Comparison of ENCODE assay signal across 8 cellular contexts in the genomic region with DNA sequence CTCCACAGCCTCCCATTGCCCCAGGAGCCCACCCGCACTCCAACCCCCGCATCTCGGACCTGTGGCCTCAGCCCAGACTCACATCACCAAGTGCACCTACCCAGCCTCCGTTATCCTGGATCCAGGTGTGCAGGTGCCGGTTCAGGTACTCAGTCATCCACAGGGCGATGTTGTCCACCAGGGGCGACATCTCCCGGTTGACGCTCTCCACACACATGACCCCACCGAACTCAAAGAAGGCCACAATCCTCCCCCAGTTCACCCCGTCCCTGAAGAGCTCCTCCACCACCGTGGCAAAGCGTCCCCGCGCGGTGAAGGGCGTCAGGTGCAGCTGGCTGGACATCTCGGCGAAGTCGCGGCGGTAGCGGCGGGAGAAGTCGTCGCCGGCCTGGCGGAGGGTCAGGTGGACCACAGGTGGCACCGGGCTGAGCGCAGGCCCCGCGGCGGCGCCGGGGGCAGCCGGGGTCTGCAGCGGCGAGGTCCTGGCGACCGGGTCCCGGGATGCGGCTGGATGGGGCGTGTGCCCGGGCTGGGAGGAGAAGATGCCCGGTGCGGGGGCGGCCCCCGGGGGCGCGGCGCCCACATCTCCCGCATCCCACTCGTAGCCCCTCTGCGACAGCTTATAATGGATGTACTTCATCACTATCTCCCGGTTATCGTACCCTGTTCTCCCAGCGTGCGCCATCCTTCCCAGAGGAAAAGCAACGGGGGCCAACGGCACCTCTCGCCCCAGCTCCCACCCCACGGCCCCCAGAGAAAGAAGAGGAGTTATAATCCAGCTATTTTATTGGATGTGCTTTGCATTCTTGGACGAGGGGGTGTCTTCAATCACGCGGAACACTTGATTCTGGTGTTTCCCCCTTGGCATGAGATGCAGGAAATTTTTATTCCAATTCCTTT. TPM values are rescaled to one million over a fixed set of nuclear protein-coding genes. Genes with fewer than 3 reads are reported as not detected.
DNase-seq lines count a peak whose midpoint lies in the region; ATAC-seq, FAIRE-seq and TF ChIP-seq lines count a peak whose summit lies in the region.

No MANE protein-coding gene starts in this region.

- BruUV-seq in endothelial cell of umbilical vein (replicated peaks; lab: Mats Ljungman, UMichigan): no TSS peak

- CTCF ChIA-PET in endothelial cell of umbilical vein (lab: Charles Lee): interaction anchor here (0.6 to 3.9 kb wide), 8 partner anchors 11 to 301 kb away, joined by 3 to 30 read pairs (median 6); no protein-coding TSS in a partner anchor

- peaks cover 25% of the 10 kb centered on the region for H3K4me1 ChIP-seq in endothelial cell of umbilical vein (ENCODE audit: control insufficient read depth, extremely low read depth, insufficient read depth, low read length)

- peak; percentile 23 to 53 for TF ChIP-seq CTCF in endothelial cell of umbilical vein (IDR thresholded peaks at IDR 0.05; ENCODE audit: extremely low read depth in 1 of 2, insufficient read depth in 1 of 2, low read depth in 1 of 2, low read length in 2 of 2)

- H3K9me3 ChIP-seq in endothelial cell of umbilical vein (replicated peaks; ENCODE audit: control insufficient read depth, insufficient read depth, low read length): no peaks in the 10 kb centered on the region

- H4K20me1 ChIP-seq in endothelial cell of umbilical vein (replicated peaks; ENCODE audit: control insufficient read depth, extremely low read depth, insufficient read depth, low read length): no peaks in the 10 kb centered on the region

- peak overlapping the region; percentile 19 for H2AFZ ChIP-seq in endothelial cell of umbilical vein (ENCODE audit: low read depth, low read length)

- dilution Hi-C loops in endothelial cell of umbilical vein (cut with MboI; ENCODE audit: extremely low pct_ligation_motif_present, low sequenced_read_pairs): no loop called here

- H3K4me1 Mint-ChIP-seq in naive B cell: peaks cover 65 to 75% (median 71%) of the 10 kb centered on the region in 3 donors
- H3K4me1 Mint-ChIP-seq in stimulated activated memory B cell treated with anti-CD40 and anti-IgM and Interleukin-4, amounts not matched to agents 10 μg/mL and 1 μg/mL and 100 μg/mL, for 72 hours: peaks cover 59% of the 10 kb centered on the region

- H3K4me3 ChIP-seq in endothelial cell of umbilical vein (replicated peaks in 1 of 3; ENCODE audit: insufficient read depth in 1 of 3, low read depth in 1 of 3, low read length in 3 of 3): peak overlapping the region; percentile 21 to 84 (median 54)

- no peaks in the 10 kb centered on the region for H3K36me3 ChIP-seq in endothelial cell of umbilical vein (ENCODE audit: control insufficient read depth in 2 of 2, extremely low read depth in 1 of 2, insufficient read depth in 2 of 2, low read length in 2 of 2)

- no peaks in the 10 kb centered on the region for H3K79me2 ChIP-seq in endothelial cell of umbilical vein (ENCODE audit: control insufficient read depth, insufficient read depth, low read length)

- POLR2A ChIA-PET in endothelial cell of umbilical vein (lab: Charles Lee): no interaction called here

- intact Hi-C loops in endothelial cell of umbilical vein (cut with micrococcal nuclease): loop anchor here (2.0 to 10.0 kb wide), 2 partner anchors 79 to 723 kb away; no protein-coding TSS in a partner anchor

- peak overlapping the region; percentile 93 for H3K4me2 ChIP-seq in endothelial cell of umbilical vein (ENCODE audit: insufficient read depth, low read length)

- FAIRE-seq in endothelial cell of umbilical vein (lab: Jason Lieb, UNC): no peak

- H3K27ac Mint-ChIP-seq in naive B cell: peak overlapping the region; percentile 97 to 99 (median 98)
- H3K27ac Mint-ChIP-seq in stimulated activated memory B cell treated with anti-CD40 and anti-IgM and Interleukin-4, amounts not matched to agents 10 μg/mL and 1 μg/mL and 100 μg/mL, for 72 hours: peak overlapping the region; percentile 92

- no peaks in the 10 kb centered on the region for H3K9me1 ChIP-seq in endothelial cell of umbilical vein (replicated peaks; ENCODE audit: control insufficient read depth, extremely low read depth, insufficient read depth, low read length)

- no peak for TF ChIP-seq POLR2A in endothelial cell of umbilical vein (IDR thresholded peaks at IDR 0.05; ENCODE audit: low read depth, low read length)

- no peaks in the 10 kb centered on the region for H3K27me3 Mint-ChIP-seq in naive B cell
- H3K27me3 Mint-ChIP-seq in stimulated activated memory B cell treated with anti-CD40 and anti-IgM and Interleukin-4, amounts not matched to agents 10 μg/mL and 1 μg/mL and 100 μg/mL, for 72 hours: no peaks in the 10 kb centered on the region

- H3K9me3 Mint-ChIP-seq in naive B cell: no peaks in the 10 kb centered on the region
- no peaks in the 10 kb centered on the region for H3K9me3 Mint-ChIP-seq in stimulated activated memory B cell treated with anti-CD40 and anti-IgM and Interleukin-4, amounts not matched to agents 10 μg/mL and 1 μg/mL and 100 μg/mL, for 72 hours

- peaks cover 0 to 7% of the 10 kb centered on the region in 2 donors for H3K36me3 Mint-ChIP-seq in naive B cell
- H3K36me3 Mint-ChIP-seq in stimulated activated memory B cell treated with anti-CD40 and anti-IgM and Interleukin-4, amounts not matched to agents 10 μg/mL and 1 μg/mL and 100 μg/mL, for 72 hours: peaks cover 57% of the 10 kb centered on the region

- H3K9ac ChIP-seq in endothelial cell of umbilical vein (replicated peaks; ENCODE audit: extremely low read depth, insufficient read depth, low read length): no peak overlapping the region

- peaks cover 0 to 9% of the 10 kb centered on the region in 2 experiments for H3K27me3 ChIP-seq in endothelial cell of umbilical vein (ENCODE audit: control insufficient read depth in 2 of 2, insufficient read depth in 2 of 2, low read length in 2 of 2)

- H3K27ac ChIP-seq in endothelial cell of umbilical vein (ENCODE audit: insufficient read depth, low read depth, low read length): no peak overlapping the region

- ATAC-seq in HG02938 (IDR thresholded peaks at IDR 0.05; ENCODE audit: unreplicated experiment): peak; percentile 51
- peak; percentile 46 to 48 for ATAC-seq in naive B cell (ENCODE audit: low read depth in 2 of 2)
- ATAC-seq in stimulated activated memory B cell treated with anti-CD40 and anti-IgM and Interleukin-4, amounts not matched to agents 10 μg/mL and 1 μg/mL and 100 μg/mL, for 72 hours: peak; percentile 83

- DNase-seq in NCI-H2171 treated with DMSO at 0.1 percent for 48 hours (lab: John Stamatoyannopoulos, UW) (peak; percentile 22), NCI-H2171 (lab: John Stamatoyannopoulos, UW) (no peak), NCI-H526 (lab: John Stamatoyannopoulos, UW) (peak; percentile 91 to 97), endothelial cell of umbilical vein (ENCODE audit: low read depth, low spot score) (no peak), naive B cell (peak; percentile 77)
- peak; percentile 61 to 68 (median 64) for DNase-seq in activated CD8-positive, alpha-beta memory T cell treated with anti-CD3 and anti-CD28 coated beads for 48 hours (ENCODE audit: low read depth in 2 of 3, low spot score in 2 of 3)

- H3K4me3 Mint-ChIP-seq in naive B cell: peak overlapping the region; percentile 94 to 100 (median 99)
- H3K4me3 Mint-ChIP-seq in stimulated activated memory B cell treated with anti-CD40 and anti-IgM and Interleukin-4, amounts not matched to agents 10 μg/mL and 1 μg/mL and 100 μg/mL, for 72 hours: peak overlapping the region; percentile 99

TF ChIP-seq in endothelial cell of umbilical vein, 7 proteins besides CTCF, POLR2A, EP300 and RAD21:
- TF ChIP-seq JUN (IDR thresholded peaks at IDR 0.05; ENCODE audit: borderline replicate concordance, insufficient read depth, insufficient read length, low read depth): no peak
- peak; percentile 38 for TF ChIP-seq EZH2 (IDR thresholded peaks at IDR 0.05; ENCODE audit: borderline replicate concordance, low read depth, low read length, severe bottlenecking)

RNA-seq across cellular contexts. Expression of a gene that starts 1.3 kb away (rescaled TPM):
- 3.8 and 5.0 TPM in 2 replicates for total RNA-seq in endothelial cell of umbilical vein
- polyA plus RNA-seq in endothelial cell of umbilical vein (0.35 and 0.45 TPM in 2 replicates), naive B cell (ENCODE audit: low read depth in 6 of 6) (10 to 100 TPM; 11.8 to 43.0 (median 30.1) TPM)
- polyA plus RNA-seq in endothelial cell of umbilical vein (2011; cell fraction: cytosol; rRNA removed): 0.52 and 0.61 TPM in 2 replicates
- 0.85 and 1.2 TPM in 2 replicates for polyA plus RNA-seq in endothelial cell of umbilical vein (2011; cell fraction: nucleus; rRNA removed)
- 0.63 and 0.94 TPM in 2 replicates for polyA plus RNA-seq in endothelial cell of umbilical vein (2012)
- polyA minus RNA-seq in endothelial cell of umbilical vein: 2.1 and 2.2 TPM in 2 replicates
- polyA minus RNA-seq in endothelial cell of umbilical vein (2011; cell fraction: cytosol; rRNA and poly(A)+ RNA removed): 4.8 TPM
- polyA minus RNA-seq in endothelial cell of umbilical vein (2011; cell fraction: nucleus; rRNA and poly(A)+ RNA removed): 4.5 and 5.2 TPM in 2 replicates

RNA-seq across cellular contexts. Expression of a gene that starts 48.8 kb away (rescaled TPM):
- total RNA-seq in endothelial cell of umbilical vein: 40.6 and 43.1 TPM in 2 replicates
- 11.1 and 17.1 TPM in 2 replicates for polyA plus RNA-seq in endothelial cell of umbilical vein
- polyA plus RNA-seq in endothelial cell of umbilical vein (2011; cell fraction: cytosol; rRNA removed): 19.8 and 20.7 TPM in 2 replicates
- 19.6 and 23.8 TPM in 2 replicates for polyA plus RNA-seq in endothelial cell of umbilical vein (2011; cell fraction: nucleus; rRNA removed)
- polyA plus RNA-seq in endothelial cell of umbilical vein (2012): 27.6 and 33.5 TPM in 2 replicates
- 39.5 and 42.8 TPM in 2 replicates for polyA minus RNA-seq in endothelial cell of umbilical vein
- polyA minus RNA-seq in endothelial cell of umbilical vein (2011; cell fraction: cytosol; rRNA and poly(A)+ RNA removed): 34.7 TPM
- 34.2 and 40.8 TPM in 2 replicates for polyA minus RNA-seq in endothelial cell of umbilical vein (2011; cell fraction: nucleus; rRNA and poly(A)+ RNA removed)
- 10 to 100 TPM; 18.9 to 47.1 (median 38.2) TPM for polyA plus RNA-seq in naive B cell (ENCODE audit: low read depth in 6 of 6)

Comparison
In these comparisons a context has a peak if more than half of its experiments do, and no peak if none do; other contexts are left out.
1. DNase-seq: peak in NCI-H2171 treated with DMSO at 0.1 percent for 48 hours (single experiment), NCI-H526 (2 of 2), activated CD8-positive, alpha-beta memory T cell treated with anti-CD3 and anti-CD28 coated beads for 48 hours (3 of 3) and naive B cell (single experiment); none in NCI-H2171 (single experiment) and endothelial cell of umbilical vein (single experiment).
2. RNA of a gene that starts 1.3 kb away (polyA plus RNA-seq): 11.8 to 43.0 TPM in naive B cell; 0.35 to 1.2 TPM in endothelial cell of umbilical vein; every median in the first group is over 4 times any median in the second.
3. Peak in every context shown above with its lines, with median percentiles within 50 percentile points of each other: ATAC-seq.